ENCODE assay signal across 21 cellular contexts in genomic region chr5:153783278-153783677, GRCh38.
"Had no signal": no experiment of that assay in that cellular context is flagged by ENCODE, and none has a peak within 500 bp of the region (broad histone marks: within the 10 kb centered on the region; RNA-seq: fewer than 3 reads in every experiment).

No MANE protein-coding gene starts in this region.

- H3K36me3 Mint-ChIP-seq: activated CD4-positive, alpha-beta memory T cell treated with anti-CD3 and anti-CD28 coated beads for 36 hours; immature natural killer cell; stimulated activated memory B cell treated with anti-CD40 and anti-IgM and Interleukin-4, amounts not matched to agents 10 μg/mL and 1 μg/mL and 100 μg/mL, for 72 hours had no signal

- H3K9me3 Mint-ChIP-seq: activated CD4-positive, alpha-beta memory T cell treated with anti-CD3 and anti-CD28 coated beads for 36 hours; brain; dendritic cell treated with granulocyte-macrophage colony-stimulating factor and Interleukin-4, amounts not matched to agents 40 ng/mL and 50 ng/mL, for 4 days; nephron; T-helper 1 cell treated with Interleukin-12 subunit alpha and Interleukin-12 subunit beta and Interleukin-4 antibody, amounts not matched to agents 30 μg/mL and 1 μg/mL, for 36 hours had no signal

- DNase-seq: activated CD4-positive, alpha-beta memory T cell treated with anti-CD3 and anti-CD28 coated beads for 36 hours; activated CD4-positive, alpha-beta T cell treated with anti-CD3 and anti-CD28 coated beads for 4 hours; activated CD4-positive, CD25-positive, alpha-beta regulatory T cell; activated effector memory CD4-positive, alpha-beta T cell treated with anti-CD3 and anti-CD28 coated beads, Interleukin-2, amount 50 U/mL, for 16 hours; activated naive CD4-positive, alpha-beta T cell treated with anti-CD3 and anti-CD28 coated beads, Interleukin-2, amount 50 U/mL, for 16 hours; activated naive CD8-positive, alpha-beta T cell treated with anti-CD3 and anti-CD28 coated beads, Interleukin-2, amount 50 U/mL, for 24 hours; anterior cingulate cortex; effector CD4-positive, alpha-beta T cell; foreskin melanocyte; immature natural killer cell; sigmoid colon; stimulated activated CD4-positive, alpha-beta T cell treated with anti-CD3 and anti-CD28 coated beads, Interleukin-15, amount 100 ng/mL, for 24 hours; T1000; transverse colon; uterus had no signal

- H3K27ac Mint-ChIP-seq: activated CD4-positive, alpha-beta memory T cell treated with anti-CD3 and anti-CD28 coated beads for 36 hours; activated naive CD8-positive, alpha-beta T cell treated with anti-CD3 and anti-CD28 coated beads, Interleukin-2, amount 50 U/mL, for 24 hours; dendritic cell treated with granulocyte-macrophage colony-stimulating factor and Interleukin-4, amounts not matched to agents 40 ng/mL and 50 ng/mL, for 4 days; immature natural killer cell; nephron; stimulated activated memory B cell treated with anti-CD40 and anti-IgM and Interleukin-4, amounts not matched to agents 10 μg/mL and 1 μg/mL and 100 μg/mL, for 72 hours; T-helper 1 cell treated with Interleukin-12 subunit alpha and Interleukin-12 subunit beta and Interleukin-4 antibody, amounts not matched to agents 30 μg/mL and 1 μg/mL, for 36 hours had no signal

- H3K4me3 Mint-ChIP-seq: activated CD4-positive, alpha-beta memory T cell treated with anti-CD3 and anti-CD28 coated beads for 36 hours; activated naive CD8-positive, alpha-beta T cell treated with anti-CD3 and anti-CD28 coated beads, Interleukin-2, amount 50 U/mL, for 24 hours; brain; dendritic cell treated with granulocyte-macrophage colony-stimulating factor and Interleukin-4, amounts not matched to agents 40 ng/mL and 50 ng/mL, for 4 days; immature natural killer cell; nephron; stimulated activated memory B cell treated with anti-CD40 and anti-IgM and Interleukin-4, amounts not matched to agents 10 μg/mL and 1 μg/mL and 100 μg/mL, for 72 hours; T-helper 1 cell treated with Interleukin-12 subunit alpha and Interleukin-12 subunit beta and Interleukin-4 antibody, amounts not matched to agents 30 μg/mL and 1 μg/mL, for 36 hours had no signal

- H3K9me3 ChIP-seq: sigmoid colon, transverse colon, uterus had no signal

- H3K27me3 ChIP-seq: sigmoid colon, transverse colon, uterus had no signal

- H3K36me3 ChIP-seq: sigmoid colon, transverse colon, uterus had no signal

- H3K4me3 ChIP-seq: sigmoid colon, smooth muscle cell, transverse colon, uterus had no signal

- H3K4me1 ChIP-seq: sigmoid colon, transverse colon, uterus had no signal

- H3K4me1 Mint-ChIP-seq: activated naive CD8-positive, alpha-beta T cell treated with anti-CD3 and anti-CD28 coated beads, Interleukin-2, amount 50 U/mL, for 24 hours; immature natural killer cell; nephron; stimulated activated memory B cell treated with anti-CD40 and anti-IgM and Interleukin-4, amounts not matched to agents 10 μg/mL and 1 μg/mL and 100 μg/mL, for 72 hours had no signal

- H3K27ac ChIP-seq: sigmoid colon, transverse colon, uterus had no signal

- H3K27me3 Mint-ChIP-seq: activated naive CD8-positive, alpha-beta T cell treated with anti-CD3 and anti-CD28 coated beads, Interleukin-2, amount 50 U/mL, for 24 hours; dendritic cell treated with granulocyte-macrophage colony-stimulating factor and Interleukin-4, amounts not matched to agents 40 ng/mL and 50 ng/mL, for 4 days had no signal
